In the genomic region with DNA sequence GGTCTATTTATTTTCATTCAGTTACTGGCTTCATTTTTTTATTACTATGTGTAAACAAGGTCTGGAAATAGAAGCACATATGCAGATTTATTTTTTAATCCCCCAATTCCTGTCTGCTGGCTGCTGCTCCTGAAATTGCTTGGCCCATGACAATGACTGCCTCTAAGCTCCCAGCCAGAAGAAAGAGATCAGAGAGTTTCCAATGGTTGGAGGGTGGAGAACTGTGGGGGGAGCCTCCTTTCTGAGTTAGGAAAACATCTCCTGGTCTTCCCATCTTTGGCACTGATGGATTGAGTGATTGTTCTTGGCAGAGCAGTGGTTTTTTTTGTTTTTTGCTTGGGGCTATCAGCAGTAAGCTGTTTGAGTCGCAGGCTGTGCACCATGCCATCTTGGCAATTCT, we compare ENCODE assay signal across 1 cellular context.
TF ChIP-seq lines count a peak whose summit lies in the region.

No MANE protein-coding gene starts in this region.

TF ChIP-seq in GM23338, 12 proteins besides CTCF, POLR2A, EP300 and RAD21 (continued from another document):
- TF ChIP-seq, protein P1, sequence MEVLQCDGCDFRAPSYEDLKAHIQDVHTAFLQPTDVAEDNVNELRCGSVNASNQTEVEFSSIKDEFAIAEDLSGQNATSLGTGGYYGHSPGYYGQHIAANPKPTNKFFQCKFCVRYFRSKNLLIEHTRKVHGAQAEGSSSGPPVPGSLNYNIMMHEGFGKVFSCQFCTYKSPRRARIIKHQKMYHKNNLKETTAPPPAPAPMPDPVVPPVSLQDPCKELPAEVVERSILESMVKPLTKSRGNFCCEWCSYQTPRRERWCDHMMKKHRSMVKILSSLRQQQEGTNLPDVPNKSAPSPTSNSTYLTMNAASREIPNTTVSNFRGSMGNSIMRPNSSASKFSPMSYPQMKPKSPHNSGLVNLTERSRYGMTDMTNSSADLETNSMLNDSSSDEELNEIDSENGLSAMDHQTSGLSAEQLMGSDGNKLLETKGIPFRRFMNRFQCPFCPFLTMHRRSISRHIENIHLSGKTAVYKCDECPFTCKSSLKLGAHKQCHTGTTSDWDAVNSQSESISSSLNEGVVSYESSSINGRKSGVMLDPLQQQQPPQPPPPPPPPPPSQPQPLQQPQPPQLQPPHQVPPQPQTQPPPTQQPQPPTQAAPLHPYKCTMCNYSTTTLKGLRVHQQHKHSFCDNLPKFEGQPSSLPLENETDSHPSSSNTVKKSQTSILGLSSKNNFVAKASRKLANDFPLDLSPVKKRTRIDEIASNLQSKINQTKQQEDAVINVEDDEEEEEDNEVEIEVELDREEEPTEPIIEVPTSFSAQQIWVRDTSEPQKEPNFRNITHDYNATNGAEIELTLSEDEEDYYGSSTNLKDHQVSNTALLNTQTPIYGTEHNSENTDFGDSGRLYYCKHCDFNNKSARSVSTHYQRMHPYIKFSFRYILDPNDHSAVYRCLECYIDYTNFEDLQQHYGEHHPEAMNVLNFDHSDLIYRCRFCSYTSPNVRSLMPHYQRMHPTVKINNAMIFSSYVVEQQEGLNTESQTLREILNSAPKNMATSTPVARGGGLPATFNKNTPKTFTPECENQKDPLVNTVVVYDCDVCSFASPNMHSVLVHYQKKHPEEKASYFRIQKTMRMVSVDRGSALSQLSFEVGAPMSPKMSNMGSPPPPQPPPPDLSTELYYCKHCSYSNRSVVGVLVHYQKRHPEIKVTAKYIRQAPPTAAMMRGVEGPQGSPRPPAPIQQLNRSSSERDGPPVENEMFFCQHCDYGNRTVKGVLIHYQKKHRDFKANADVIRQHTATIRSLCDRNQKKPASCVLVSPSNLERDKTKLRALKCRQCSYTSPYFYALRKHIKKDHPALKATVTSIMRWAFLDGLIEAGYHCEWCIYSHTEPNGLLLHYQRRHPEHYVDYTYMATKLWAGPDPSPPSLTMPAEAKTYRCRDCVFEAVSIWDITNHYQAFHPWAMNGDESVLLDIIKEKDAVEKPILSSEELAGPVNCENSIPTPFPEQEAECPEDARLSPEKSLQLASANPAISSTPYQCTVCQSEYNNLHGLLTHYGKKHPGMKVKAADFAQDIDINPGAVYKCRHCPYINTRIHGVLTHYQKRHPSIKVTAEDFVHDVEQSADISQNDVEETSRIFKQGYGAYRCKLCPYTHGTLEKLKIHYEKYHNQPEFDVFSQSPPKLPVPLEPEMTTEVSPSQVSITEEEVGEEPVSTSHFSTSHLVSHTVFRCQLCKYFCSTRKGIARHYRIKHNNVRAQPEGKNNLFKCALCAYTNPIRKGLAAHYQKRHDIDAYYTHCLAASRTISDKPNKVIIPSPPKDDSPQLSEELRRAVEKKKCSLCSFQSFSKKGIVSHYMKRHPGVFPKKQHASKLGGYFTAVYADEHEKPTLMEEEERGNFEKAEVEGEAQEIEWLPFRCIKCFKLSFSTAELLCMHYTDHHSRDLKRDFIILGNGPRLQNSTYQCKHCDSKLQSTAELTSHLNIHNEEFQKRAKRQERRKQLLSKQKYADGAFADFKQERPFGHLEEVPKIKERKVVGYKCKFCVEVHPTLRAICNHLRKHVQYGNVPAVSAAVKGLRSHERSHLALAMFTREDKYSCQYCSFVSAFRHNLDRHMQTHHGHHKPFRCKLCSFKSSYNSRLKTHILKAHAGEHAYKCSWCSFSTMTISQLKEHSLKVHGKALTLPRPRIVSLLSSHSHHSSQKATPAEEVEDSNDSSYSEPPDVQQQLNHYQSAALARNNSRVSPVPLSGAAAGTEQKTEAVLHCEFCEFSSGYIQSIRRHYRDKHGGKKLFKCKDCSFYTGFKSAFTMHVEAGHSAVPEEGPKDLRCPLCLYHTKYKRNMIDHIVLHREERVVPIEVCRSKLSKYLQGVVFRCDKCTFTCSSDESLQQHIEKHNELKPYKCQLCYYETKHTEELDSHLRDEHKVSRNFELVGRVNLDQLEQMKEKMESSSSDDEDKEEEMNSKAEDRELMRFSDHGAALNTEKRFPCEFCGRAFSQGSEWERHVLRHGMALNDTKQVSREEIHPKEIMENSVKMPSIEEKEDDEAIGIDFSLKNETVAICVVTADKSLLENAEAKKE (CRISPR knock-in tag; IDR thresholded peaks at IDR 0.05), result no peak
- TF ChIP-seq CREB1 (CRISPR knock-in tag; IDR thresholded peaks at IDR 0.05; ENCODE audit: low read depth), result no peak
- TF ChIP-seq POLR2AphosphoS5 (IDR thresholded peaks at IDR 0.05; ENCODE audit: low read depth), result no peak
- TF ChIP-seq ZNF331 (CRISPR knock-in tag; IDR thresholded peaks at IDR 0.05; ENCODE audit: low read depth), result no peak
- no peak for TF ChIP-seq STAT1 (IDR thresholded peaks at IDR 0.05; ENCODE audit: unreplicated experiment)
- no peak for TF ChIP-seq ZNF114 (CRISPR knock-in tag; IDR thresholded peaks at IDR 0.05)
- no peak for TF ChIP-seq EZH2 (IDR thresholded peaks at IDR 0.05; ENCODE audit: low read depth, unreplicated experiment)
- TF ChIP-seq EZH2phosphoT487 (IDR thresholded peaks at IDR 0.05; ENCODE audit: unreplicated experiment), result no peak
- no peak for TF ChIP-seq JUNB (IDR thresholded peaks at IDR 0.05; ENCODE audit: unreplicated experiment)
